ENCODE assay signal across 11 cellular contexts in genomic region chr6:7129360-7129759, GRCh38. TPM values are rescaled to one million over a fixed set of nuclear protein-coding genes. Genes with fewer than 3 reads are reported as not detected.
DNase-seq lines count a peak whose midpoint lies in the region; ATAC-seq and TF ChIP-seq lines count a peak whose summit lies in the region.
"Had no signal": no experiment of that assay in that cellular context is flagged by ENCODE, and none has a peak within 500 bp of the region (broad histone marks: within the 10 kb centered on the region; RNA-seq: fewer than 3 reads in every experiment).

No MANE protein-coding gene starts in this region.

- H3K27ac ChIP-seq in HL-60 (replicated peaks) (peak overlapping the region; percentile 66), WERI-Rb-1 (no peak overlapping the region), spleen (peak overlapping the region in 6 of 8 donors; percentile 3 to 77 (median 38)), testis (no peak overlapping the region)

- intact Hi-C loops in left ventricle myocardium superior (cut with micrococcal nuclease) (no loop called here), spleen (cut with DNase I; ENCODE audit: low total_unique reads) (no loop called here), testis (cut with DNase I; ENCODE audit: low total_unique reads) (no loop called here)

- WGBS in spleen, 5 donors, result 69 to 81% (median 72%) methylated on average over 6 of the region's 6 CpGs
- 76 to 84% methylated on average over 6 of the region's 6 CpGs for WGBS in testis, 2 donors

- TF ChIP-seq CTCF in HL-60 (IDR thresholded peaks at IDR 0.05; ENCODE audit: insufficient read depth, low read length) (no peak), WERI-Rb-1 (IDR thresholded peaks at IDR 0.05; ENCODE audit: low read depth, low read length) (no peak), spleen (IDR thresholded peaks at IDR 0.05 in 8 of 11, conservative IDR thresholded peaks at IDR 0.05 in 3 of 11) (no peak), testis (IDR thresholded peaks at IDR 0.05) (no peak)

- ATAC-seq in left ventricle myocardium superior, result peak; percentile 50

- H3K4me3 ChIP-seq in HL-60 (replicated peaks; ENCODE audit: insufficient read depth, low read length), result no peak overlapping the region
- no peak overlapping the region for H3K4me3 ChIP-seq in WERI-Rb-1 (ENCODE audit: low read depth, low read length)
- no peak overlapping the region for H3K4me3 ChIP-seq in spleen
- H3K4me3 ChIP-seq in testis, result no peak overlapping the region

- no peaks in the 10 kb centered on the region for H3K9me3 ChIP-seq in WERI-Rb-1 (ENCODE audit: severe bottlenecking)
- no peaks in the 10 kb centered on the region for H3K9me3 ChIP-seq in spleen
- no peaks in the 10 kb centered on the region for H3K9me3 ChIP-seq in testis

- DNase-seq in HL-60 (ENCODE audit: low read depth in 1 of 2, low spot score in 1 of 2), result no peak
- peak; percentile 3 for DNase-seq in WERI-Rb-1
- no peak for DNase-seq in left ventricle myocardium superior
- no peak for DNase-seq in spleen
- no peak for DNase-seq in hippocampal formation (lab: John Stamatoyannopoulos, UW)
- no peak for DNase-seq in testis
- no peak for DNase-seq in KBM-7
- DNase-seq: activated gamma-delta T cell; effector CD4-positive, alpha-beta T cell; EL; T-helper 9 cell had no signal

- H3K36me3 ChIP-seq in WERI-Rb-1 (peaks cover 18% of the 10 kb centered on the region), spleen (peaks cover 0 to 17% (median 0%) of the 10 kb centered on the region in 6 donors), testis (ENCODE audit: low read depth, missing control alignments) (no peaks in the 10 kb centered on the region)

- TF ChIP-seq POLR2A in spleen (IDR thresholded peaks at IDR 0.05) (no peak), testis (IDR thresholded peaks at IDR 0.05) (no peak)

- in situ Hi-C loops in KBM-7 (cut with MboI; ENCODE audit: low pct_unique_long_range_greater_than_20kb, low sequenced_read_pairs), result no loop called here

- H3K27me3 ChIP-seq in HL-60 (ENCODE audit: insufficient read depth, poor library complexity, severe bottlenecking) (no peaks in the 10 kb centered on the region), WERI-Rb-1 (ENCODE audit: insufficient read depth, low read depth, severe bottlenecking) (no peaks in the 10 kb centered on the region), spleen (replicated peaks in 1 of 7) (no peaks in the 10 kb centered on the region), testis (no peaks in the 10 kb centered on the region)

- H3K4me1 ChIP-seq in spleen (peaks cover 24 to 98% (median 68%) of the 10 kb centered on the region in 6 donors), testis (no peaks in the 10 kb centered on the region)

RNA-seq across cellular contexts. Expression of gene RREB1, which starts 21.6 kb away (rescaled TPM):
- 36.2 TPM for total RNA-seq in left ventricle myocardium superior
- 10 to 100 TPM; 48.5 to 72.0 (median 58.1) TPM for total RNA-seq in spleen
- 1 to 10 TPM; 3.2 to 7.4 (median 4.7) TPM for polyA plus RNA-seq in spleen
- total RNA-seq in testis, result 10 to 100 TPM; 75.0 to 79.2 TPM
- 30.0 TPM for polyA plus RNA-seq in testis (ENCODE audit: insufficient read depth, low read depth, low replicate concordance)

Comparison
In these comparisons a context has a peak if more than half of its experiments do, and no peak if none do; other contexts are left out.
1. H3K27ac ChIP-seq: peak in HL-60 (single experiment) and spleen (6 of 8); none in WERI-Rb-1 (single experiment) and testis (0 of 2).